Comparison of ENCODE assay signal across 8 cellular contexts in the genomic region with DNA sequence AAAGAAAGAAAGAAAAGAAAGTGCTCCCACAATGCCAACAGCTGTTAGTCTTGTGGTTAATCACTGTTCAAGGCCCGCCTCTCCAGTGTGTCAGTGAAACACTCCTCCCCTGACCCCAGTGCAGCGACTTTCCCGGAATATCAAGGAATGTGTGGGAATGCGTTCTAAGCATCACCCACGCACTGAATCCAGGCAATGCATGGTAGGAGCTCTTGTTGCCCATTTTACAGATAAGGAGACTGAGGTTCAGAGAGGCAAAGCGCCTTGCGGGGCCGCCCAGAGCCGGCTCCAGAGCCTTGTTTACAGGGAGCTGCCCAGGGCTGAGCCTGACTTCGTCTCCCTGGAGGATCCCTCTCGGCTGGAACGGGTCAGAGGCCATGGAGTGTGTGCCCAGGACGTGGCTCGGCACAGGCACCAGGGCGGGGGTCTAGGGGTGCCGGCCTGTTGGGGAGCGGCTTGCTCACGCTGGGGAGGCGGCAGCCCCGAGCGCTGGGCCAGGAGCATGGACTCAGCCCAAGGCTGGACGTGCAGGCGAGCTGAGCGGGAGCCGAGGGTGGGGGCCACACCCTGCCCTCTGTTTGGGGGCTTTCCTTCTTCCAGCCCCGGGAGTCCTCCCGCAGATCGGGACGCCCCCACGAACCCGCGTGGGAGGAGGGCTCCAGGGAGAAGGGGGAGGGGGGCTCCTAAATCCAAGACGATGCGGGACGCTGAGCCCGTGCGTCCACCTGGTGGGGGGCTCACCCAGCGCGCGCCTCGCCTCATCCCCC. TPM values are rescaled to one million over a fixed set of nuclear protein-coding genes. Genes with fewer than 3 reads are reported as not detected.
A peak's percentile ranks its signal among the peaks of the same experiment; 100 is the strongest.
DNase-seq lines count a peak whose midpoint lies in the region; ATAC-seq and TF ChIP-seq lines count a peak whose summit lies in the region.

No MANE protein-coding gene starts in this region.

- no peak overlapping the region for H2BK15ac ChIP-seq in mesendoderm (replicated peaks; ENCODE audit: low read depth)

- H3K27me3 ChIP-seq in mesendoderm (ENCODE audit: insufficient read depth, low read length, poor library complexity) (no peaks in the 10 kb centered on the region), upper lobe of right lung (no peaks in the 10 kb centered on the region)

- H3K4ac ChIP-seq in mesendoderm (ENCODE audit: low read depth, low read length): no peak overlapping the region

- H3K79me1 ChIP-seq in mesendoderm (ENCODE audit: low read length): no peaks in the 10 kb centered on the region

- H3K9ac ChIP-seq in SK-N-MC (ENCODE audit: insufficient read length) (peak overlapping the region; percentile 74), mesendoderm (ENCODE audit: low read length) (peak overlapping the region; percentile 82)

- H3K4me3 ChIP-seq in SK-N-MC (peak overlapping the region; percentile 92), mesendoderm (ENCODE audit: low read length) (peak overlapping the region; percentile 71), upper lobe of right lung (peak overlapping the region; percentile 96)

- H3K4me2 ChIP-seq in mesendoderm (ENCODE audit: low read length): peak overlapping the region; percentile 35

- H3K56ac ChIP-seq in mesendoderm (ENCODE audit: low read length): peak overlapping the region; percentile 80

- H3K23ac ChIP-seq in mesendoderm (ENCODE audit: low read length): no peak overlapping the region

- intact Hi-C loops in upper lobe of right lung (cut with DNase I): no loop called here

- H3K36me3 ChIP-seq in SK-N-MC (ENCODE audit: insufficient read depth, low read length) (peaks cover 35% of the 10 kb centered on the region), mesendoderm (ENCODE audit: control insufficient read depth, insufficient read depth, low read length) (no peaks in the 10 kb centered on the region), upper lobe of right lung (peaks cover 26% of the 10 kb centered on the region)

- H3K9me3 ChIP-seq in SK-N-MC (ENCODE audit: low read depth, low read length) (peaks cover 2% of the 10 kb centered on the region; the same call in 1 of the 2 replicates), upper lobe of right lung (no peaks in the 10 kb centered on the region)

- peak; percentile 18 for ATAC-seq in GM21619 (IDR thresholded peaks at IDR 0.05; ENCODE audit: unreplicated experiment)
- peak; percentile 34 for ATAC-seq in upper lobe of right lung
- no peak for ATAC-seq in HG03520 (IDR thresholded peaks at IDR 0.05; ENCODE audit: unreplicated experiment)

- H2BK5ac ChIP-seq in mesendoderm (ENCODE audit: low read length): no peak overlapping the region

- no peak overlapping the region for H3K27ac ChIP-seq in SK-N-MC
- H3K27ac ChIP-seq in mesendoderm (ENCODE audit: low read depth, low read length): no peak overlapping the region
- H3K27ac ChIP-seq in upper lobe of right lung: peak overlapping the region; percentile 94

- H2AK5ac ChIP-seq in mesendoderm (ENCODE audit: low read length): no peak overlapping the region

- no CpG with 5 or more reads among the region's 41 CpGs for WGBS in mesendoderm (ENCODE audit: extremely low coverage, insufficient coverage, low lambda C conversion rate)

- no peak overlapping the region for H2BK120ac ChIP-seq in mesendoderm (ENCODE audit: low read depth, low read length)

- H4K8ac ChIP-seq in mesendoderm (ENCODE audit: low read depth, low read length): peak overlapping the region; percentile 77

- H3K4me1 ChIP-seq in mesendoderm (ENCODE audit: control insufficient read depth, low read depth, low read length) (no peaks in the 10 kb centered on the region), upper lobe of right lung (peaks cover 56% of the 10 kb centered on the region)

- DNase-seq in AG09319 (ENCODE audit: extremely low read depth, low read depth) (peak; percentile 84), SK-N-MC (ENCODE audit: low read depth, low spot score) (no peak), mesendoderm (no peak), upper lobe of right lung (no peak), NCI-H524 (lab: John Stamatoyannopoulos, UW) (no peak)
- peak; percentile 21 for DNase-seq in effector CD8-positive, alpha-beta T cell (lab: John Stamatoyannopoulos, UW)

- TF ChIP-seq CTCF in AG09319 (IDR thresholded peaks at IDR 0.05; ENCODE audit: low read depth, low read length) (no peak), upper lobe of right lung (IDR thresholded peaks at IDR 0.05) (no peak)

- H4K5ac ChIP-seq in mesendoderm (ENCODE audit: low read length): no peak overlapping the region

- H3K79me2 ChIP-seq in mesendoderm (ENCODE audit: control insufficient read depth, insufficient read depth, low read length): no peaks in the 10 kb centered on the region

- peak overlapping the region; percentile 64 for H3K18ac ChIP-seq in mesendoderm (ENCODE audit: low read length)

RNA-seq across cellular contexts. Expression of a gene that starts 0.8 kb away (rescaled TPM):
- polyA plus RNA-seq in mesendoderm (2013, experiment 1 of 2): 11.0 TPM
- polyA plus RNA-seq in mesendoderm (2013, experiment 2 of 2): 11.5 TPM
- total RNA-seq in upper lobe of right lung: 94.7 TPM

RNA-seq across cellular contexts. Expression of a gene that starts 18.2 kb away (rescaled TPM):
- polyA plus RNA-seq in mesendoderm (2013, experiment 1 of 2): 12.3 TPM
- 14.4 TPM for polyA plus RNA-seq in mesendoderm (2013, experiment 2 of 2)
- total RNA-seq in upper lobe of right lung: 58.8 TPM

RNA-seq across cellular contexts. Expression of a gene that starts 21.1 kb away (rescaled TPM):
- polyA plus RNA-seq in mesendoderm (2013, experiment 1 of 2): 24.5 TPM
- polyA plus RNA-seq in mesendoderm (2013, experiment 2 of 2): 21.1 TPM
- total RNA-seq in upper lobe of right lung: 158 TPM

RNA-seq across cellular contexts. Expression of a gene that starts 32.0 kb away (rescaled TPM):
- polyA plus RNA-seq in mesendoderm (2013, experiment 1 of 2): 4.1 TPM
- polyA plus RNA-seq in mesendoderm (2013, experiment 2 of 2): 3.5 TPM
- total RNA-seq in upper lobe of right lung: 3.5 TPM

RNA-seq across cellular contexts. Expression of a gene that starts 39.0 kb away (rescaled TPM):
- 31.9 TPM for polyA plus RNA-seq in mesendoderm (2013, experiment 1 of 2)
- polyA plus RNA-seq in mesendoderm (2013, experiment 2 of 2): 33.2 TPM
- 37.1 TPM for total RNA-seq in upper lobe of right lung

Comparison
In these comparisons a context has a peak if more than half of its experiments do, and no peak if none do; other contexts are left out.
1. DNase-seq: peak in AG09319 (single experiment) and effector CD8-positive, alpha-beta T cell (single experiment); none in SK-N-MC (single experiment), mesendoderm (single experiment), upper lobe of right lung (single experiment) and NCI-H524 (0 of 2).
2. Peak in every context shown above with its lines, with median percentiles within 50 percentile points of each other: H3K4me3 ChIP-seq.